23 cellular contexts compared by ENCODE assay signal in genomic region chr7:131305152-131305551, GRCh38. TPM values are rescaled to one million over a fixed set of nuclear protein-coding genes. Genes with fewer than 3 reads are reported as not detected.
A peak's percentile ranks its signal among the peaks of the same experiment; 100 is the strongest.
DNase-seq lines count a peak whose midpoint lies in the region; ATAC-seq, FAIRE-seq and TF ChIP-seq lines count a peak whose summit lies in the region.
"Had no signal": no experiment of that assay in that cellular context is flagged by ENCODE, and none has a peak within 500 bp of the region (broad histone marks: within the 10 kb centered on the region; RNA-seq: fewer than 3 reads in every experiment).

No MANE protein-coding gene starts in this region.

- no TSS peak for BruUV-seq in HepG2 (replicated peaks; lab: Mats Ljungman, UMichigan)
- BruUV-seq in K562 (replicated peaks; lab: Mats Ljungman, UMichigan): no TSS peak

- in situ Hi-C loops in HepG2 (cut with HindIII; ENCODE audit: extremely low pct_ligation_motif_present, low pct_unique_long_range_greater_than_20kb): no loop called here
- in situ Hi-C loops in K562 (cut with MboI): no loop called here

- no peaks in the 10 kb centered on the region for H4K20me1 ChIP-seq in HepG2 (ENCODE audit: insufficient read depth, low read length)
- no peaks in the 10 kb centered on the region for H4K20me1 ChIP-seq in K562 (replicated peaks; ENCODE audit: control insufficient read depth, insufficient read depth, low read length)
- H4K20me1 ChIP-seq: BLaER1 treated with 17β-estradiol and CSF1 and Interleukin-3, amounts not matched to agents 10 nM and 100 nM had no signal

- FAIRE-seq in HepG2 (lab: Jason Lieb, UNC) (no peak), K562 (lab: Jason Lieb, UNC) (no peak)
- FAIRE-seq: A204.1, GM12891, GM18507, GM19239 had no signal

- TF ChIP-seq EP300 in HepG2 (IDR thresholded peaks at IDR 0.05; ENCODE audit: low read depth in 2 of 2, low read length in 2 of 2): no peak; a peak in 1 of 4 replicates
- no peak for TF ChIP-seq EP300 in HepG2 (CRISPR knock-in tag; IDR thresholded peaks at IDR 0.05; ENCODE audit: borderline replicate concordance)
- TF ChIP-seq EP300 in K562 (IDR thresholded peaks at IDR 0.05; ENCODE audit: low read length): no peak

- H3K9ac ChIP-seq in HepG2 (ENCODE audit: insufficient read depth, low read depth, low read length) (no peak overlapping the region), K562 (ENCODE audit: insufficient read depth in 1 of 2, low read depth in 2 of 2, low read length in 2 of 2) (no peak overlapping the region)
- H3K9ac ChIP-seq: BLaER1 treated with 17β-estradiol and CSF1 and Interleukin-3, amounts not matched to agents 10 nM and 100 nM had no signal

- TF ChIP-seq RAD21 in HepG2 (CRISPR knock-in tag; IDR thresholded peaks at IDR 0.05) (no peak), K562 (CRISPR knock-in tag; conservative IDR thresholded peaks at IDR 0.05 in 1 of 2, IDR thresholded peaks at IDR 0.05 in 1 of 2) (no peak)

- no peaks in the 10 kb centered on the region for H3K9me1 ChIP-seq in K562 (ENCODE audit: control insufficient read depth, insufficient read depth, low read length)

- DNase-seq in NCI-H146 (lab: John Stamatoyannopoulos, UW) (peak; percentile 6), NCI-H146 treated with DMSO at 0.1 percent for 48 hours (lab: John Stamatoyannopoulos, UW; ENCODE audit: unreplicated experiment) (no peak), HepG2 (ENCODE audit: low spot score) (peak; percentile 47), right lobe of liver (no peak), K562 (ENCODE audit: extremely low read depth in 1 of 4, low spot score in 3 of 4) (no peak), Ammon's horn (ENCODE audit: low spot score) (no peak)
- DNase-seq: BE2C; Calu3; CD4-positive, alpha-beta memory T cell; COR-L47; DMS53; DMS79 treated with DMSO at 0.1 percent for 48 hours; GF-D8; H9 had no signal

- CTCF ChIA-PET in HepG2 (lab: Yijun Ruan, JAX; ENCODE audit: low intra/inter-chr PET ratio, low total read pairs) (no interaction called here), K562 (lab: Yijun Ruan, JAX; ENCODE audit: low intra/inter-chr PET ratio) (no interaction called here)

- H3K9me3 ChIP-seq in HepG2 (ENCODE audit: low read length) (peaks cover 20% of the 10 kb centered on the region), right lobe of liver (no peaks in the 10 kb centered on the region), K562 (replicated peaks; ENCODE audit: control insufficient read depth, insufficient read depth, low read depth, low read length) (no peaks in the 10 kb centered on the region)
- H3K9me3 ChIP-seq: BE2C had no signal

- TF ChIP-seq CTCF in HepG2 (CRISPR knock-in tag; IDR thresholded peaks at IDR 0.05): no peak
- no peak for TF ChIP-seq CTCF in right lobe of liver (IDR thresholded peaks at IDR 0.05)
- TF ChIP-seq CTCF in K562 (IDR thresholded peaks at IDR 0.05 in 2 of 3, conservative IDR thresholded peaks at IDR 0.05 in 1 of 3; ENCODE audit: insufficient read depth in 2 of 3, low read depth in 1 of 3, low read length in 3 of 3): no peak

- no peak overlapping the region for H3K4me2 ChIP-seq in HepG2 (ENCODE audit: low read depth, low read length)
- no peak overlapping the region for H3K4me2 ChIP-seq in K562 (ENCODE audit: insufficient read depth, low read length)
- H3K4me2 ChIP-seq: BLaER1 treated with 17β-estradiol and CSF1 and Interleukin-3, amounts not matched to agents 10 nM and 100 nM; GM23338 had no signal

- no peaks in the 10 kb centered on the region for H3K36me3 ChIP-seq in HepG2 (replicated peaks in 1 of 2; ENCODE audit: control insufficient read depth in 1 of 2, insufficient read depth in 2 of 2, low read length in 2 of 2)
- H3K36me3 ChIP-seq in right lobe of liver: no peaks in the 10 kb centered on the region
- no peaks in the 10 kb centered on the region for H3K36me3 ChIP-seq in K562 (ENCODE audit: control insufficient read depth, insufficient read depth, low read length)
- H3K36me3 ChIP-seq: BE2C had no signal

- no peak for TF ChIP-seq POLR2A in HepG2 (IDR thresholded peaks at IDR 0.05; ENCODE audit: insufficient read depth in 1 of 2, low read depth in 2 of 2, low read length in 2 of 2)
- no peak for TF ChIP-seq POLR2A in right lobe of liver (IDR thresholded peaks at IDR 0.05)
- TF ChIP-seq POLR2A in K562 (conservative IDR thresholded peaks at IDR 0.05): no peak

- H2AFZ ChIP-seq in HepG2 (ENCODE audit: low read length) (no peak overlapping the region), K562 (ENCODE audit: low read depth, low read length) (no peak overlapping the region)
- H2AFZ ChIP-seq: GM23338 had no signal

- ATAC-seq in HepG2 (peak; percentile 60), right lobe of liver (no peak), K562 (no peak), GM19035 (IDR thresholded peaks at IDR 0.05; ENCODE audit: unreplicated experiment) (no peak)
- ATAC-seq: GM23338, HCT116 had no signal

- H3K27me3 ChIP-seq in HepG2 (ENCODE audit: control insufficient read depth in 1 of 2, insufficient read depth in 2 of 2, low read length in 2 of 2) (no peaks in the 10 kb centered on the region), right lobe of liver (no peaks in the 10 kb centered on the region), K562 (ENCODE audit: control insufficient read depth in 2 of 2, insufficient read depth in 2 of 2, low read length in 2 of 2) (no peaks in the 10 kb centered on the region)
- H3K27me3 ChIP-seq: BE2C; BLaER1 treated with 17β-estradiol and CSF1 and Interleukin-3, amounts not matched to agents 10 nM and 100 nM had no signal

- intact Hi-C loops in HepG2 (cut with micrococcal nuclease; ENCODE audit: unreplicated experiment): no loop called here
- intact Hi-C loops in right lobe of liver (cut with DNase I): no loop called here
- intact Hi-C loops in K562 (cut with micrococcal nuclease): no loop called here

- H3K79me2 ChIP-seq in HepG2 (ENCODE audit: insufficient read depth, low read length): no peaks in the 10 kb centered on the region
- H3K79me2 ChIP-seq in K562 (ENCODE audit: control insufficient read depth, insufficient read depth, low read length): no peaks in the 10 kb centered on the region

- POLR2A ChIA-PET in HepG2 (lab: Yijun Ruan, JAX): no interaction called here
- POLR2A ChIA-PET in K562 (lab: Yijun Ruan, JAX): interaction anchor here (0.6 to 1.2 kb wide), 4 partner anchors 8 to 317 kb away, joined by 3 to 4 read pairs (median 3); no protein-coding TSS in a partner anchor

- H3K4me1 ChIP-seq in HepG2 (ENCODE audit: insufficient read depth, low read length) (peaks cover 56% of the 10 kb centered on the region), right lobe of liver (peaks cover 0 to 10% (median 0%) of the 10 kb centered on the region in 4 donors), K562 (replicated peaks in 1 of 2; ENCODE audit: control insufficient read depth in 2 of 2, insufficient read depth in 2 of 2, low read length in 2 of 2) (no peaks in the 10 kb centered on the region)
- H3K4me1 ChIP-seq: BE2C; BLaER1 treated with 17β-estradiol and CSF1 and Interleukin-3, amounts not matched to agents 10 nM and 100 nM had no signal

- H3K27ac ChIP-seq in HepG2 (ENCODE audit: extremely low read length, insufficient read depth, low read length) (no peak overlapping the region), right lobe of liver (no peak overlapping the region), K562 (ENCODE audit: extremely low read depth, low read depth, low read length) (no peak overlapping the region)
- H3K27ac ChIP-seq: 22Rv1; BLaER1 treated with 17β-estradiol and CSF1 and Interleukin-3, amounts not matched to agents 10 nM and 100 nM had no signal

- no peak overlapping the region for H3K4me3 ChIP-seq in HepG2 (replicated peaks in 1 of 3; ENCODE audit: insufficient read depth in 1 of 3, low read depth in 2 of 3, low read length in 3 of 3)
- no peak overlapping the region for H3K4me3 ChIP-seq in right lobe of liver
- no peak overlapping the region for H3K4me3 ChIP-seq in K562
- H3K4me3 ChIP-seq: BLaER1 treated with 17β-estradiol and CSF1 and Interleukin-3, amounts not matched to agents 10 nM and 100 nM; GM23338 had no signal

RNA-seq across cellular contexts. Expression of gene MKLN1, which starts 22.5 kb away (rescaled TPM):
- total RNA-seq in HepG2 (2016; rRNA removed; fragmentation: Illumina TruSeq; extraction: Trizol) (43.5 and 75.4 TPM in 2 replicates), right lobe of liver (10 to 100 TPM; 24.0 to 39.6 (median 35.1) TPM), K562 (2014; rRNA removed) (19.4 and 19.8 TPM in 2 replicates), K562 (2014; rRNA removed; fragmentation: Illumina TruSeq; extraction: Trizol) (61.2 and 71.7 TPM in 2 replicates), K562 (2015; rRNA removed; fragmentation: Illumina TruSeq; extraction: Trizol) (50.6 and 56.0 TPM in 2 replicates), K562 (2021) (50.5 and 56.5 TPM in 2 replicates)
- total RNA-seq in HepG2 (2016; cell fraction: cytosol; rRNA removed; fragmentation: Illumina TruSeq; extraction: Trizol; ENCODE audit: low read depth): 196 and 227 TPM in 2 replicates
- total RNA-seq in HepG2 (2016; cell fraction: insoluble cytoplasmic fraction; rRNA removed; fragmentation: Illumina TruSeq; extraction: Trizol): 44.4 and 68.0 TPM in 2 replicates
- 54.9 and 65.8 TPM in 2 replicates for total RNA-seq in HepG2 (2016; cell fraction: membrane; rRNA removed; fragmentation: Illumina TruSeq; extraction: Trizol)
- total RNA-seq in HepG2 (2016; cell fraction: nucleus; rRNA removed; fragmentation: Illumina TruSeq; extraction: Trizol): 58.0 and 68.3 TPM in 2 replicates
- polyA plus RNA-seq in HepG2 (2011; rRNA removed) (32.3 and 33.6 TPM in 2 replicates), K562 (2011; rRNA removed) (80.4 and 84.7 TPM in 2 replicates), K562 (2014; fragmentation: Illumina TruSeq; extraction: Trizol) (32.0 and 38.9 TPM in 2 replicates), K562 (2014; fragmentation: Nextera tagmentation; extraction: Ambion mirVana) (10 to 100 TPM; 27.0 to 68.8 TPM), K562 (2014; rRNA removed) (18.6 and 19.1 TPM in 2 replicates)
- polyA plus RNA-seq in HepG2 (2011; cell fraction: cytosol; rRNA removed): 14.1 and 18.4 TPM in 2 replicates
- 25.8 and 30.7 TPM in 2 replicates for polyA plus RNA-seq in HepG2 (2011; cell fraction: nucleus; rRNA removed)
- polyA plus RNA-seq in HepG2 (2012): 21.2 and 22.6 TPM in 2 replicates
- 3.1 and 4.1 TPM in 2 replicates for polyA plus RNA-seq in HepG2 (2016; cell fraction: cytosol; fragmentation: Illumina TruSeq; extraction: Trizol; ENCODE audit: low read depth)
- polyA plus RNA-seq in HepG2 (2016; cell fraction: insoluble cytoplasmic fraction; fragmentation: Illumina TruSeq; extraction: Trizol; ENCODE audit: low read depth): 37.1 and 39.7 TPM in 2 replicates
- polyA plus RNA-seq in HepG2 (2016; cell fraction: membrane; fragmentation: Illumina TruSeq; extraction: Trizol; ENCODE audit: low read depth): 7.0 and 7.1 TPM in 2 replicates
- 28.0 and 32.6 TPM in 2 replicates for polyA plus RNA-seq in HepG2 (2016; cell fraction: nucleus; fragmentation: Illumina TruSeq; extraction: Trizol; ENCODE audit: insufficient read depth, low read depth)
- polyA minus RNA-seq in HepG2 (2011; rRNA and poly(A)+ RNA removed; ENCODE audit: low replicate concordance): 115 and 131 TPM in 2 replicates
- 49.2 and 66.9 TPM in 2 replicates for polyA minus RNA-seq in HepG2 (2011; cell fraction: cytosol; rRNA and poly(A)+ RNA removed)
- 192 and 216 TPM in 2 replicates for polyA minus RNA-seq in HepG2 (2011; cell fraction: nucleus; rRNA and poly(A)+ RNA removed)
- 80.7 and 221 TPM in 2 replicates for total RNA-seq in K562 (2011; cell fraction: chromatin; rRNA removed; ENCODE audit: low replicate concordance)
- 23.3 and 38.8 TPM in 2 replicates for total RNA-seq in K562 (2011; cell fraction: nucleolus; rRNA removed)
- 104 and 220 TPM in 2 replicates for total RNA-seq in K562 (2011; cell fraction: nucleoplasm; rRNA removed)
- 21.2 and 44.7 TPM in 2 replicates for polyA plus RNA-seq in K562 (2011; cell fraction: cytosol; rRNA removed)
- polyA plus RNA-seq in K562 (2011; cell fraction: nucleus; rRNA removed): 65.4 and 98.1 TPM in 2 replicates
- polyA plus RNA-seq in K562 (2012): 25.1 and 29.8 TPM in 2 replicates
- polyA minus RNA-seq in K562 (2011; rRNA and poly(A)+ RNA removed): 282 and 370 TPM in 2 replicates
- polyA minus RNA-seq in K562 (2011; cell fraction: cytosol; rRNA and poly(A)+ RNA removed): 55.7 and 56.6 TPM in 2 replicates
- 62.1 and 148 TPM in 2 replicates for polyA minus RNA-seq in K562 (2011; cell fraction: nucleus; rRNA and poly(A)+ RNA removed)

Comparison
In these comparisons a context has a peak if more than half of its experiments do, and no peak if none do; other contexts are left out.
1. DNase-seq: peak in NCI-H146 (single experiment) and HepG2 (single experiment); none in NCI-H146 treated with DMSO at 0.1 percent for 48 hours (single experiment), right lobe of liver (0 of 3), K562 (0 of 4) and Ammon's horn (single experiment).